Comparison of ENCODE assay signal across 21 cellular contexts in the genomic region with DNA sequence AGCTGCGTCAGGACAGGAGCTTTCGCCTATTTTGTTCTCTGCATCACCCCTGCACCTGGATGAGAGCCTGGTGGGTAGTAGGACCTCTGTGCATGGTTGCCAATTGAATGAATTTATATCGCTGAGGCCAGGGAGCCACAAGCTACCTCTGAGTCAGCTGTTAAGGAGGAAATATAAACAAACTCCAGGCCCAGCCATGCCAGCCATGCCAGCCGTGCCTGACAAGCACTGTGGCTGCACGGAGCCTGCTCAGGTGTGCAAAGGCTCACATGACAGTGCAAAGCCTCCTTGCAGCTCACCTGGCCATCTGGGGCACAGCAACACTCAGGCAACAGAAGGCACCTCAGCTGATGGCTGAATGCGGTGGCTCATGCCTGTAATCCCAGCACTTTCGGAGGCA. TPM values are rescaled to one million over a fixed set of nuclear protein-coding genes. Genes with fewer than 3 reads are reported as not detected.
DNase-seq lines count a peak whose midpoint lies in the region; ATAC-seq, FAIRE-seq and TF ChIP-seq lines count a peak whose summit lies in the region.
"Had no signal": no experiment of that assay in that cellular context is flagged by ENCODE, and none has a peak within 500 bp of the region (broad histone marks: within the 10 kb centered on the region; RNA-seq: fewer than 3 reads in every experiment).

No MANE protein-coding gene starts in this region.

- TF ChIP-seq CTCF in bronchial epithelial cell (IDR thresholded peaks at IDR 0.05; ENCODE audit: insufficient read depth, low read length, severe bottlenecking) (no peak), osteoblast (IDR thresholded peaks at IDR 0.05; ENCODE audit: extremely low read depth, low read depth, low read length) (no peak)

- no peak overlapping the region for H3K4me2 ChIP-seq in osteoblast (ENCODE audit: insufficient read depth, low read length)

- H3K4me1 ChIP-seq in osteoblast (ENCODE audit: insufficient read depth, low read length) (peaks cover 37% of the 10 kb centered on the region), HAP-1 (peaks cover 9% of the 10 kb centered on the region)
- H3K4me1 ChIP-seq in naive thymus-derived CD4-positive, alpha-beta T cell (ENCODE audit: control insufficient read depth in 2 of 2, insufficient read depth in 2 of 2, low read length in 2 of 2) = peaks cover 5 to 7% of the 10 kb centered on the region in 2 donors

- FAIRE-seq in bronchial epithelial cell (lab: Jason Lieb, UNC) = no peak
- FAIRE-seq: G401.6, pancreas had no signal

- H3K79me2 ChIP-seq in osteoblast (ENCODE audit: insufficient read depth, low read length) = no peaks in the 10 kb centered on the region

- no peaks in the 10 kb centered on the region for H4K20me1 ChIP-seq in osteoblast (ENCODE audit: insufficient read depth, low read length)

- peaks cover 0 to 10% (median 0%) of the 10 kb centered on the region in 5 donors for H3K36me3 Mint-ChIP-seq in naive thymus-derived CD4-positive, alpha-beta T cell
- H3K36me3 Mint-ChIP-seq: activated naive CD8-positive, alpha-beta T cell; T-cell had no signal

- ATAC-seq in naive thymus-derived CD4-positive, alpha-beta T cell = no peak
- ATAC-seq: activated CD4-positive, CD25-positive, alpha-beta regulatory T cell treated with anti-CD3 and anti-CD28 coated beads, Interleukin-2, amount 50 U/mL, for 24 hours; gastrocnemius medialis; pancreas; T-cell had no signal

- H3K27ac Mint-ChIP-seq in naive thymus-derived CD4-positive, alpha-beta T cell = no peak overlapping the region
- H3K27ac Mint-ChIP-seq: activated naive CD8-positive, alpha-beta T cell; T-cell had no signal

- in situ Hi-C loops in G401 (cut with HindIII; ENCODE audit: low sequenced_read_pairs) = no loop called here
- in situ Hi-C loops in HAP-1 (cut with MboI; ENCODE audit: low sequenced_read_pairs) = no loop called here

- H3K4me3 ChIP-seq in bronchial epithelial cell (ENCODE audit: low read depth, low read length) (no peak overlapping the region), osteoblast (ENCODE audit: insufficient read depth, low read length) (no peak overlapping the region), HAP-1 (no peak overlapping the region)
- no peak overlapping the region for H3K4me3 ChIP-seq in naive thymus-derived CD4-positive, alpha-beta T cell (ENCODE audit: low read length)
- H3K4me3 ChIP-seq: gastrocnemius medialis, pancreas, Peyer's patch had no signal

- DNase-seq in ELR (ENCODE audit: low read depth) (peak; percentile 55), M059J (ENCODE audit: low read depth) (peak; percentile 78), bronchial epithelial cell (ENCODE audit: low read depth) (peak; percentile 47), osteoblast (ENCODE audit: insufficient read length, low spot score, missing footprints) (peak; percentile 86), G401 (ENCODE audit: low spot score) (no peak), HAP-1 (ENCODE audit: low spot score in 2 of 2) (no peak)
- no peak for DNase-seq in naive thymus-derived CD4-positive, alpha-beta T cell
- DNase-seq: activated CD8-positive, alpha-beta memory T cell treated with anti-CD3 and anti-CD28 coated beads, Interleukin-2, amount 50 U/mL, for 4 hours; gastrocnemius medialis; Karpas-422; NCI-H1694 treated with DMSO at 0.1 percent for 48 hours; T-cell had no signal

- H3K9me3 ChIP-seq in osteoblast (ENCODE audit: low read depth, low read length) = no peaks in the 10 kb centered on the region
- no peaks in the 10 kb centered on the region for H3K9me3 ChIP-seq in HAP-1
- no peaks in the 10 kb centered on the region for H3K9me3 ChIP-seq in naive thymus-derived CD4-positive, alpha-beta T cell (ENCODE audit: control insufficient read depth in 2 of 3, low read length in 3 of 3)
- H3K9me3 ChIP-seq: gastrocnemius medialis, pancreas, Peyer's patch had no signal

- H3K36me3 ChIP-seq in bronchial epithelial cell (ENCODE audit: control insufficient read depth, insufficient read depth, low read length) = no peaks in the 10 kb centered on the region
- H3K36me3 ChIP-seq in osteoblast (ENCODE audit: insufficient read depth, low read length) = no peaks in the 10 kb centered on the region
- H3K36me3 ChIP-seq in HAP-1 (replicated peaks) = no peaks in the 10 kb centered on the region
- H3K36me3 ChIP-seq in naive thymus-derived CD4-positive, alpha-beta T cell (ENCODE audit: control insufficient read depth in 2 of 3, insufficient read depth in 3 of 3, low read length in 3 of 3) = no peaks in the 10 kb centered on the region
- H3K36me3 ChIP-seq: gastrocnemius medialis, pancreas, Peyer's patch had no signal

- intact Hi-C loops in naive thymus-derived CD4-positive, alpha-beta T cell (cut with micrococcal nuclease) = loop anchor here in 1 of 2 donors (10.0 kb wide), 1 partner anchor 153 kb away; a partner anchor contains a TSS

- POLR2A ChIA-PET in naive thymus-derived CD4-positive, alpha-beta T cell (lab: Charles Lee) = no interaction called here

- no peak overlapping the region for H2AFZ ChIP-seq in osteoblast (ENCODE audit: low read length)

- CTCF ChIA-PET in naive thymus-derived CD4-positive, alpha-beta T cell (lab: Charles Lee) = no interaction called here

- H3K4me3 Mint-ChIP-seq in naive thymus-derived CD4-positive, alpha-beta T cell = no peak overlapping the region
- H3K4me3 Mint-ChIP-seq: activated naive CD8-positive, alpha-beta T cell; central memory CD8-positive, alpha-beta T cell; T-cell had no signal

- H3K9me3 Mint-ChIP-seq in naive thymus-derived CD4-positive, alpha-beta T cell = peaks cover 0 to 2% (median 0%) of the 10 kb centered on the region in 11 donors
- H3K9me3 Mint-ChIP-seq: central memory CD8-positive, alpha-beta T cell; T-cell had no signal

- peak overlapping the region; percentile 7 for H3K27ac ChIP-seq in osteoblast (ENCODE audit: low read depth, low read length)
- no peak overlapping the region for H3K27ac ChIP-seq in naive thymus-derived CD4-positive, alpha-beta T cell (ENCODE audit: low read depth, low read length)
- H3K27ac ChIP-seq: gastrocnemius medialis, pancreas, Peyer's patch had no signal

- H3K27me3 ChIP-seq in bronchial epithelial cell (ENCODE audit: control insufficient read depth, insufficient read depth, low read length) = no peaks in the 10 kb centered on the region
- no peaks in the 10 kb centered on the region for H3K27me3 ChIP-seq in osteoblast (ENCODE audit: insufficient read depth, low read length)
- no peaks in the 10 kb centered on the region for H3K27me3 ChIP-seq in HAP-1 (ENCODE audit: low read depth)
- no peaks in the 10 kb centered on the region for H3K27me3 ChIP-seq in naive thymus-derived CD4-positive, alpha-beta T cell (ENCODE audit: control insufficient read depth in 2 of 2, insufficient read depth in 2 of 2, low read length in 2 of 2)
- H3K27me3 ChIP-seq: pancreas, Peyer's patch had no signal

- peaks cover 11 to 23% (median 19%) of the 10 kb centered on the region in 5 donors for H3K27me3 Mint-ChIP-seq in naive thymus-derived CD4-positive, alpha-beta T cell

- H3K4me1 Mint-ChIP-seq in naive thymus-derived CD4-positive, alpha-beta T cell = peaks cover 0 to 15% (median 6%) of the 10 kb centered on the region in 7 donors
- H3K4me1 Mint-ChIP-seq: central memory CD8-positive, alpha-beta T cell had no signal

RNA-seq across cellular contexts. Expression of a gene that starts 33.7 kb away (rescaled TPM):
- not detected in 2 replicates for total RNA-seq in M059J (2014; rRNA removed; shearing (Covaris generic))
- total RNA-seq in bronchial epithelial cell = not detected in 2 replicates
- not detected in 2 replicates for total RNA-seq in osteoblast
- not detected in 2 replicates for total RNA-seq in G401 (2014; rRNA removed; shearing (Covaris generic))
- total RNA-seq in naive thymus-derived CD4-positive, alpha-beta T cell = not detected
- not detected for polyA plus RNA-seq in naive thymus-derived CD4-positive, alpha-beta T cell
- total RNA-seq: gastrocnemius medialis, mononuclear cell, NCI-H460, pancreas, Peyer's patch, T-cell had no signal
- polyA plus RNA-seq: CD14-positive monocyte, pancreas had no signal

Comparison
In these comparisons a context has a peak if more than half of its experiments do, and no peak if none do; other contexts are left out.
1. DNase-seq: peak in ELR (single experiment), M059J (single experiment), bronchial epithelial cell (single experiment) and osteoblast (single experiment); none in G401 (single experiment), HAP-1 (0 of 2) and naive thymus-derived CD4-positive, alpha-beta T cell (0 of 9).